Comparison of ENCODE assay signal across 1 cellular context in genomic region chr9:13719410-13719809, GRCh38.
A peak's percentile ranks its signal among the peaks of the same experiment; 100 is the strongest.
TF ChIP-seq lines count a peak whose summit lies in the region.

No MANE protein-coding gene starts in this region.

TF ChIP-seq in HepG2, 621 proteins besides CTCF, POLR2A, EP300 and RAD21 (continued from another document):
- TF ChIP-seq ZNF362 (CRISPR knock-in tag; IDR thresholded peaks at IDR 0.05; ENCODE audit: borderline replicate concordance) (no peak), NFATC3 (CRISPR knock-in tag; IDR thresholded peaks at IDR 0.05) (no peak), BHLHE40 (IDR thresholded peaks at IDR 0.05; ENCODE audit: low read length) (no peak), SNAPC5 (CRISPR knock-in tag; IDR thresholded peaks at IDR 0.05; ENCODE audit: borderline replicate concordance) (no peak), ONECUT2 (CRISPR knock-in tag; IDR thresholded peaks at IDR 0.05) (no peak), ZNF253 (CRISPR knock-in tag; IDR thresholded peaks at IDR 0.05; ENCODE audit: borderline replicate concordance) (no peak), ZMYM3 (CRISPR knock-in tag; IDR thresholded peaks at IDR 0.05) (no peak), NFYC (CRISPR knock-in tag; IDR thresholded peaks at IDR 0.05) (no peak), ZNF616 (CRISPR knock-in tag; IDR thresholded peaks at IDR 0.05; ENCODE audit: low read depth) (no peak), ZNF660 (CRISPR knock-in tag; IDR thresholded peaks at IDR 0.05; ENCODE audit: borderline replicate concordance, low read depth) (no peak), MAFF (IDR thresholded peaks at IDR 0.05; ENCODE audit: low read depth, low read length) (0 out of 2 replicates have a peak, but pooled peaks have one; percentile 18), GABPB1 (CRISPR knock-in tag; IDR thresholded peaks at IDR 0.05) (no peak), EHMT2 (IDR thresholded peaks at IDR 0.05; ENCODE audit: borderline replicate concordance, low read depth, low read length) (no peak), ZEB1 (IDR thresholded peaks at IDR 0.05; ENCODE audit: insufficient replicate concordance, low read depth) (no peak)
TF ChIP-seq in HepG2: peak in this region for 2.
